Comparison of ENCODE assay signal across 21 cellular contexts in the genomic region with DNA sequence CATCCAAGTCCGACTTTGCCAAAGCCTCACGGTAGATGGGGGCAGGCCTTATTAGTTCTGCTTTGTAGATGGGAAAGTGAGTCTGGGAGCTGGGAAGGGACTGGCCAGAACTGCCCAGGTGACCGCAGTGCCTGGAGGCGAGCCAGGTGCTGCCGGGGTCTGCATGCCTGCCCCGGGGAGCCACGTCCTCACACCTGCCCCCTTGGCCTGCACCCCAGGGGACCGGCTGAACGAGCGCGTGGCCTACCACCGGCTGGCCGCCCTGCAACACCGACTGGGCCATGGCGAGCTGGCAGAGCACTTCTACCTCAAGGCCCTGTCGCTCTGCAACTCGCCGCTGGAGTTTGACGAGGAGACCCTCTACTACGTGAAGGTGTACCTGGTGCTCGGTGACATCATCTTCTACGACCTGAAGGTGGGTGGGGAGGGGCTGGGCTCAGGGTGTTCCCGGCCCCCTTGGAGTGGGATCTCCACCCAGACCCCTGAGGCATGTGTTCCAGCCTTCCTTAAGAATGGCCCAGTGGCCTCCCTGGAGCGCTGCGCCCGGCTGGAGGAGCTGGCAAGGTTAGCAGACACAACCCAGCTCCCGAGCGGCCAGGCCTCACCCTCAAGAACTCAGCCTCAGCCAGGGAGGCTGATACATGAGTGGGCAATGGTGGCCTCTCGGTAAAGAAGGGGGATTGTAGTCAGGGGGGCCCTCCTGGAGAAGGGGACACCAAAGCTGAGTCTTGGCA. TPM values are rescaled to one million over a fixed set of nuclear protein-coding genes. Genes with fewer than 3 reads are reported as not detected.
DNase-seq lines count a peak whose midpoint lies in the region; ATAC-seq, FAIRE-seq and TF ChIP-seq lines count a peak whose summit lies in the region.
"Had no signal": no experiment of that assay in that cellular context is flagged by ENCODE, and none has a peak within 500 bp of the region (broad histone marks: within the 10 kb centered on the region; RNA-seq: fewer than 3 reads in every experiment).

No MANE protein-coding gene starts in this region.

- TF ChIP-seq POLR2A in K562 (conservative IDR thresholded peaks at IDR 0.05), result no peak

- H3K27me3 Mint-ChIP-seq in naive thymus-derived CD4-positive, alpha-beta T cell, result no peaks in the 10 kb centered on the region

- H3K9me3 ChIP-seq in DOHH2 (ENCODE audit: control insufficient read depth, insufficient read depth, low read length), result no peaks in the 10 kb centered on the region
- H3K9me3 ChIP-seq in KOPT-K1 (ENCODE audit: insufficient read depth, low read length, poor library complexity, severe bottlenecking), result no peaks in the 10 kb centered on the region
- H3K9me3 ChIP-seq in K562 (replicated peaks; ENCODE audit: control insufficient read depth, insufficient read depth, low read depth, low read length), result no peaks in the 10 kb centered on the region
- H3K9me3 ChIP-seq in naive thymus-derived CD4-positive, alpha-beta T cell (ENCODE audit: control insufficient read depth in 2 of 3, low read length in 3 of 3), result no peaks in the 10 kb centered on the region
- H3K9me3 ChIP-seq: A549 had no signal

- intact Hi-C loops in K562 (cut with micrococcal nuclease), result loop anchor here (5.0 kb wide), 1 partner anchor 60 kb away; no protein-coding TSS in a partner anchor
- intact Hi-C loops in naive thymus-derived CD4-positive, alpha-beta T cell (cut with micrococcal nuclease), result no loop called here

- H3K27ac ChIP-seq in DOHH2 (ENCODE audit: low read depth, low read length), result no peak overlapping the region
- H3K27ac ChIP-seq in KOPT-K1 (ENCODE audit: low read depth, low read length, poor library complexity, severe bottlenecking), result peak overlapping the region; percentile 53
- no peak overlapping the region for H3K27ac ChIP-seq in K562 (ENCODE audit: extremely low read depth, low read depth, low read length)
- H3K27ac ChIP-seq in naive thymus-derived CD4-positive, alpha-beta T cell (ENCODE audit: low read depth, low read length), result peak overlapping the region; percentile 8
- H3K27ac ChIP-seq: GM23248, PC-9 had no signal

- no peak overlapping the region for H3K4me3 Mint-ChIP-seq in naive thymus-derived CD4-positive, alpha-beta T cell
- H3K4me3 Mint-ChIP-seq: CD4-positive, CD25-positive, alpha-beta regulatory T cell had no signal

- no peaks in the 10 kb centered on the region for H3K27me3 ChIP-seq in DOHH2 (ENCODE audit: control insufficient read depth, low read length)
- peaks cover 0 to 12% of the 10 kb centered on the region in 2 experiments; a peak in 2 of 5 replicates for H3K27me3 ChIP-seq in K562 (ENCODE audit: control insufficient read depth in 2 of 2, insufficient read depth in 2 of 2, low read length in 2 of 2)
- H3K27me3 ChIP-seq in naive thymus-derived CD4-positive, alpha-beta T cell (ENCODE audit: control insufficient read depth in 2 of 2, insufficient read depth in 2 of 2, low read length in 2 of 2), result no peaks in the 10 kb centered on the region

- TF ChIP-seq EP300 in K562 (IDR thresholded peaks at IDR 0.05; ENCODE audit: low read length), result no peak

- H3K4me1 Mint-ChIP-seq in naive thymus-derived CD4-positive, alpha-beta T cell, result peaks cover 0 to 4% (median 3%) of the 10 kb centered on the region in 7 donors

- no peaks in the 10 kb centered on the region for H3K9me3 Mint-ChIP-seq in naive thymus-derived CD4-positive, alpha-beta T cell
- H3K9me3 Mint-ChIP-seq: CD4-positive, CD25-positive, alpha-beta regulatory T cell had no signal

- DNase-seq in K562 (ENCODE audit: extremely low read depth in 1 of 4, low spot score in 3 of 4) (no peak), kidney glomerular epithelial cell (lab: John Stamatoyannopoulos, UW) (no peak), AG08396 (ENCODE audit: low spot score) (no peak)
- no peak for DNase-seq in naive thymus-derived CD4-positive, alpha-beta T cell
- no peak for DNase-seq in stimulated activated CD4-positive, alpha-beta T cell treated with anti-CD3 and anti-CD28 coated beads, Interleukin-15, amount 100 ng/mL, for 24 hours
- DNase-seq: DMS79 treated with DMSO at 0.1 percent for 48 hours, GM23248, HCEC 1CT, NCI-H1092, NCI-H1436, NCI-H2029 treated with DMSO at 0.1 percent for 48 hours, NCI-H524, SIG-M5 had no signal

- no peak for ATAC-seq in K562
- ATAC-seq in naive thymus-derived CD4-positive, alpha-beta T cell, result no peak
- no peak for ATAC-seq in HG02884 (IDR thresholded peaks at IDR 0.05; ENCODE audit: unreplicated experiment)
- ATAC-seq: SK-N-SH treated with all-trans-retinoic acid at 6 μM for 48 hours had no signal

- no peaks in the 10 kb centered on the region for H3K9me2 ChIP-seq in DOHH2 (replicated peaks; ENCODE audit: control insufficient read depth, low read length)

- 35% methylated on average over 16 of the region's 29 CpGs for WGBS in K562 (ENCODE audit: insufficient coverage, low coverage, missing lambda C conversion rate)

- FAIRE-seq in K562 (lab: Jason Lieb, UNC), result no peak
- FAIRE-seq: A549, GM12878 had no signal

- no peaks in the 10 kb centered on the region for H3K9me1 ChIP-seq in K562 (ENCODE audit: control insufficient read depth, insufficient read depth, low read length)

- in situ Hi-C loops in K562 (cut with MboI), result no loop called here

- CTCF ChIA-PET in K562 (lab: Yijun Ruan, JAX; ENCODE audit: low intra/inter-chr PET ratio), result interaction anchor here (1.1 kb wide), 1 partner anchor 165 kb away, joined by 4 read pairs; no protein-coding TSS in a partner anchor
- CTCF ChIA-PET in naive thymus-derived CD4-positive, alpha-beta T cell (lab: Charles Lee), result interaction anchor here (0.8 kb wide), 1 partner anchor 61 kb away, joined by 3 read pairs; no protein-coding TSS in a partner anchor

- no peak for TF ChIP-seq CTCF in DOHH2 (IDR thresholded peaks at IDR 0.05; ENCODE audit: low read depth, low read length, poor library complexity, severe bottlenecking)
- no peak for TF ChIP-seq CTCF in K562 (IDR thresholded peaks at IDR 0.05 in 2 of 3, conservative IDR thresholded peaks at IDR 0.05 in 1 of 3; ENCODE audit: insufficient read depth in 2 of 3, low read depth in 1 of 3, low read length in 3 of 3)

- H3F3A ChIP-seq in DOHH2 (ENCODE audit: control insufficient read depth, insufficient read depth), result no peaks in the 10 kb centered on the region

- peak overlapping the region; percentile 18 for H3K4me2 ChIP-seq in DOHH2 (ENCODE audit: low read length)
- H3K4me2 ChIP-seq in K562 (ENCODE audit: insufficient read depth, low read length), result no peak overlapping the region
- H3K4me2 ChIP-seq: A549, PC-9 had no signal

- no peak overlapping the region for H3K4me3 ChIP-seq in DOHH2 (ENCODE audit: low read length)
- no peak overlapping the region for H3K4me3 ChIP-seq in K562
- no peak overlapping the region for H3K4me3 ChIP-seq in naive thymus-derived CD4-positive, alpha-beta T cell (ENCODE audit: low read length)
- H3K4me3 ChIP-seq: A549, GM12878, GM23248, PC-9 had no signal

- H3K36me3 ChIP-seq in DOHH2 (ENCODE audit: control insufficient read depth, low read length) (peaks cover 88% of the 10 kb centered on the region), KOPT-K1 (ENCODE audit: insufficient read depth, low read length) (peaks cover 44% of the 10 kb centered on the region), K562 (ENCODE audit: control insufficient read depth, insufficient read depth, low read length) (no peaks in the 10 kb centered on the region)
- H3K36me3 ChIP-seq in naive thymus-derived CD4-positive, alpha-beta T cell (ENCODE audit: control insufficient read depth in 2 of 3, insufficient read depth in 3 of 3, low read length in 3 of 3), result peaks cover 0 to 91% (median 6%) of the 10 kb centered on the region in 3 experiments

- peaks cover 35% of the 10 kb centered on the region for H3K4me1 ChIP-seq in DOHH2 (ENCODE audit: control insufficient read depth, low read length)
- H3K4me1 ChIP-seq in K562 (replicated peaks in 1 of 2; ENCODE audit: control insufficient read depth in 2 of 2, insufficient read depth in 2 of 2, low read length in 2 of 2), result peaks cover under 1 to 22% of the 10 kb centered on the region in 2 experiments; a peak in 3 of 5 replicates
- H3K4me1 ChIP-seq in naive thymus-derived CD4-positive, alpha-beta T cell (ENCODE audit: control insufficient read depth in 2 of 2, insufficient read depth in 2 of 2, low read length in 2 of 2), result peaks cover 0 to 4% of the 10 kb centered on the region in 2 donors

- no peaks in the 10 kb centered on the region for H4K20me1 ChIP-seq in DOHH2 (ENCODE audit: control insufficient read depth, insufficient read depth, low read depth, low read length)
- H4K20me1 ChIP-seq in K562 (replicated peaks; ENCODE audit: control insufficient read depth, insufficient read depth, low read length), result peaks cover 4% of the 10 kb centered on the region; the same call in 1 of the 2 replicates

- no TSS peak for BruUV-seq in K562 (replicated peaks; lab: Mats Ljungman, UMichigan)

- no peak overlapping the region; a peak in 1 of 4 replicates for H3K9ac ChIP-seq in K562 (ENCODE audit: insufficient read depth in 1 of 2, low read depth in 2 of 2, low read length in 2 of 2)
- H3K9ac ChIP-seq: GM23248 had no signal

- H2AFZ ChIP-seq in K562 (ENCODE audit: low read depth, low read length), result no peak overlapping the region
- H2AFZ ChIP-seq: GM23248, PC-9 had no signal

- peaks cover 0 to 11% (median 5%) of the 10 kb centered on the region in 5 donors for H3K36me3 Mint-ChIP-seq in naive thymus-derived CD4-positive, alpha-beta T cell

- POLR2A ChIA-PET in K562 (lab: Yijun Ruan, JAX), result interaction anchor here (0.6 to 2.2 kb wide), 2 partner anchors 10 to 173 kb away, joined by 3 to 5 read pairs; no protein-coding TSS in a partner anchor
- POLR2A ChIA-PET in naive thymus-derived CD4-positive, alpha-beta T cell (lab: Charles Lee), result no interaction called here

- no peaks in the 10 kb centered on the region for H3K79me2 ChIP-seq in DOHH2 (ENCODE audit: control insufficient read depth, low read length)
- no peaks in the 10 kb centered on the region for H3K79me2 ChIP-seq in K562 (ENCODE audit: control insufficient read depth, insufficient read depth, low read length)

- TF ChIP-seq RAD21 in K562 (CRISPR knock-in tag; conservative IDR thresholded peaks at IDR 0.05 in 1 of 2, IDR thresholded peaks at IDR 0.05 in 1 of 2), result no peak

- H3K27ac Mint-ChIP-seq in naive thymus-derived CD4-positive, alpha-beta T cell, result no peak overlapping the region

RNA-seq across cellular contexts. Expression of gene HTRA3, which starts 32.1 kb away (rescaled TPM):
- 0.14 TPM in 1 of 2 replicates, not detected in the other for total RNA-seq in K562 (2011; cell fraction: chromatin; rRNA removed; ENCODE audit: low replicate concordance)
- 0.17 and 0.53 TPM in 2 replicates for total RNA-seq in K562 (2011; cell fraction: nucleolus; rRNA removed)
- total RNA-seq in K562 (2011; cell fraction: nucleoplasm; rRNA removed), result 0.15 TPM in 1 of 2 replicates, not detected in the other
- total RNA-seq in K562 (2014; rRNA removed) (not detected in 2 replicates), K562 (2014; rRNA removed; fragmentation: Illumina TruSeq; extraction: Trizol) (not detected in 2 replicates), K562 (2015; rRNA removed; fragmentation: Illumina TruSeq; extraction: Trizol) (not detected in 2 replicates), K562 (2021) (0.16 TPM in 1 of 2 replicates, not detected in the other)
- polyA plus RNA-seq in K562 (2011; rRNA removed) (0.04 and 0.18 TPM in 2 replicates), K562 (2014; fragmentation: Illumina TruSeq; extraction: Trizol) (0.07 TPM in 1 of 2 replicates, not detected in the other), K562 (2014; fragmentation: Nextera tagmentation; extraction: Ambion mirVana) (not detected), K562 (2014; rRNA removed) (not detected in 2 replicates)
- 0.09 and 0.10 TPM in 2 replicates for polyA plus RNA-seq in K562 (2011; cell fraction: cytosol; rRNA removed)
- 0.14 and 0.15 TPM in 2 replicates for polyA plus RNA-seq in K562 (2011; cell fraction: nucleus; rRNA removed)
- polyA plus RNA-seq in K562 (2012), result 0.20 and 0.42 TPM in 2 replicates
- not detected in 2 replicates for polyA minus RNA-seq in K562 (2011; rRNA and poly(A)+ RNA removed)
- not detected in 2 replicates for polyA minus RNA-seq in K562 (2011; cell fraction: cytosol; rRNA and poly(A)+ RNA removed)
- polyA minus RNA-seq in K562 (2011; cell fraction: nucleus; rRNA and poly(A)+ RNA removed), result 0.11 TPM in 1 of 2 replicates, not detected in the other
- not detected for total RNA-seq in naive thymus-derived CD4-positive, alpha-beta T cell
- not detected for polyA plus RNA-seq in naive thymus-derived CD4-positive, alpha-beta T cell
- total RNA-seq: CD4-positive, CD25-positive, alpha-beta regulatory T cell had no signal
- polyA plus RNA-seq: CD4-positive, CD25-positive, alpha-beta regulatory T cell had no signal

RNA-seq across cellular contexts. Expression of gene SH3TC1, which starts 38.3 kb away (rescaled TPM):
- total RNA-seq in K562 (2011; cell fraction: chromatin; rRNA removed; ENCODE audit: low replicate concordance), result 3.2 and 16.5 TPM in 2 replicates
- total RNA-seq in K562 (2011; cell fraction: nucleolus; rRNA removed), result 8.8 and 11.8 TPM in 2 replicates
- 7.0 TPM in 2 replicates for total RNA-seq in K562 (2011; cell fraction: nucleoplasm; rRNA removed)
- total RNA-seq in K562 (2014; rRNA removed), result 1.5 and 1.7 TPM in 2 replicates
- total RNA-seq in K562 (2014; rRNA removed; fragmentation: Illumina TruSeq; extraction: Trizol), result 0.32 and 0.55 TPM in 2 replicates
- 0.41 and 0.51 TPM in 2 replicates for total RNA-seq in K562 (2015; rRNA removed; fragmentation: Illumina TruSeq; extraction: Trizol)
- 1.1 and 2.1 TPM in 2 replicates for total RNA-seq in K562 (2021)
- polyA plus RNA-seq in K562 (2011; rRNA removed), result 0.38 and 0.46 TPM in 2 replicates
- 0.44 and 0.70 TPM in 2 replicates for polyA plus RNA-seq in K562 (2011; cell fraction: cytosol; rRNA removed)
- 2.6 and 3.4 TPM in 2 replicates for polyA plus RNA-seq in K562 (2011; cell fraction: nucleus; rRNA removed)
- polyA plus RNA-seq in K562 (2012), result 1.2 and 19.6 TPM in 2 replicates
- polyA plus RNA-seq in K562 (2014; fragmentation: Illumina TruSeq; extraction: Trizol), result 0.46 and 0.87 TPM in 2 replicates
- under 1 TPM in 1 of 2 experiments, not detected in 1; 0.04 TPM for polyA plus RNA-seq in K562 (2014; fragmentation: Nextera tagmentation; extraction: Ambion mirVana)
- 0.45 and 0.88 TPM in 2 replicates for polyA plus RNA-seq in K562 (2014; rRNA removed)
- polyA minus RNA-seq in K562 (2011; rRNA and poly(A)+ RNA removed), result 0.18 and 0.45 TPM in 2 replicates
- polyA minus RNA-seq in K562 (2011; cell fraction: cytosol; rRNA and poly(A)+ RNA removed), result 0.48 and 1.6 TPM in 2 replicates
- 3.6 and 4.7 TPM in 2 replicates for polyA minus RNA-seq in K562 (2011; cell fraction: nucleus; rRNA and poly(A)+ RNA removed)
- 100 to 1,000 TPM in 1 of 5 experiments, 10 to 100 TPM in 4; 33.8 to 120 (median 41.2) TPM for total RNA-seq in naive thymus-derived CD4-positive, alpha-beta T cell
- polyA plus RNA-seq in naive thymus-derived CD4-positive, alpha-beta T cell, result 10 to 100 TPM in 1 of 2 donors, 1 to 10 TPM in 1; 6.5 to 12.1 TPM

Comparison
In these comparisons a context has a peak if more than half of its experiments do, and no peak if none do; other contexts are left out.
1. H3K27ac ChIP-seq: peak in KOPT-K1 (single experiment) and naive thymus-derived CD4-positive, alpha-beta T cell (single experiment); none in DOHH2 (single experiment) and K562 (single experiment).